ENCODE assay signal across 10 cellular contexts in the genomic region with DNA sequence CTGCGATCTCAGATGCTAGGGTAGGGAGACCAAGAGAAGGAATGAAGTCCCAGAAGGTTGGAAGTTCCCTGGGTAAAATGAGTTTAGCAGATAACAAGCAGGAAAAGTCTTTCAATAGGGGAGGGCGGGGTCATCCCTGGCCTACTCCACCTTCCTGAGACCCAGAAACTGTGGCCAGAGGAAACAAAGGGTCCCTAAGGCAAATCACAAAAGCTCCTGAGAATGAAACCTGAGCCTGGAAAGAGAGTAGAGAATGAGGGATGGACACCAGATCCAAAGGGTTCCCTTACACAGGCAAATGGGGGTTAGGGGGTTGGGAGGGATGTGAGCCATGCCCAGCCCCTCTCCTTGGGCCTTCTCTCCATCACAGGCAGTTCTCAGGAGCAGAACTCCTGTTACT. TPM values are rescaled to one million over a fixed set of nuclear protein-coding genes. Genes with fewer than 3 reads are reported as not detected.
DNase-seq lines count a peak whose midpoint lies in the region; ATAC-seq and TF ChIP-seq lines count a peak whose summit lies in the region.
"Had no signal": no experiment of that assay in that cellular context is flagged by ENCODE, and none has a peak within 500 bp of the region (broad histone marks: within the 10 kb centered on the region; RNA-seq: fewer than 3 reads in every experiment).

No MANE protein-coding gene starts in this region.

- H3K9me3 Mint-ChIP-seq in activated naive CD4-positive, alpha-beta T cell treated with anti-CD3 and anti-CD28 coated beads, Interleukin-2, amount 50 U/mL, for 24 hours = no peaks in the 10 kb centered on the region
- H3K9me3 Mint-ChIP-seq in naive thymus-derived CD4-positive, alpha-beta T cell = no peaks in the 10 kb centered on the region
- H3K9me3 Mint-ChIP-seq: activated CD8-positive, alpha-beta T cell treated with anti-CD3 and anti-CD28 coated beads for 36 hours had no signal

- H3K27me3 Mint-ChIP-seq in activated naive CD4-positive, alpha-beta T cell treated with anti-CD3 and anti-CD28 coated beads, Interleukin-2, amount 50 U/mL, for 24 hours = no peaks in the 10 kb centered on the region
- peaks cover 0 to 21% (median 0%) of the 10 kb centered on the region in 5 donors for H3K27me3 Mint-ChIP-seq in naive thymus-derived CD4-positive, alpha-beta T cell
- H3K27me3 Mint-ChIP-seq: activated CD8-positive, alpha-beta T cell treated with anti-CD3 and anti-CD28 coated beads for 36 hours had no signal

- WGBS in ectodermal cell, 2 experiments = 46 to 47% methylated on average over 2 of the region's 2 CpGs
- 72 to 73% methylated on average over 2 of the region's 2 CpGs for WGBS in tibial nerve, 2 donors

- in situ Hi-C loops in GM13977 (cut with MboI; ENCODE audit: low pct_unique_long_range_greater_than_20kb, low sequenced_read_pairs, unreplicated experiment) = no loop called here

- peak overlapping the region; percentile 71 for H3K27ac ChIP-seq in ectodermal cell (ENCODE audit: insufficient read depth, low read depth, low read length, poor library complexity, severe bottlenecking)
- H3K27ac ChIP-seq in naive thymus-derived CD4-positive, alpha-beta T cell (ENCODE audit: low read depth, low read length) = peak overlapping the region; percentile 66
- peak overlapping the region; percentile 89 to 99 (median 98) for H3K27ac ChIP-seq in tibial nerve

- H3K4me1 Mint-ChIP-seq in activated naive CD4-positive, alpha-beta T cell treated with anti-CD3 and anti-CD28 coated beads, Interleukin-2, amount 50 U/mL, for 24 hours = peaks cover 87% of the 10 kb centered on the region
- H3K4me1 Mint-ChIP-seq in naive thymus-derived CD4-positive, alpha-beta T cell = peaks cover 72 to 88% (median 81%) of the 10 kb centered on the region in 7 donors

- H3K36me3 ChIP-seq in ectodermal cell (ENCODE audit: control insufficient read depth, insufficient read depth, low read length) (no peaks in the 10 kb centered on the region), tibial nerve (no peaks in the 10 kb centered on the region)
- H3K36me3 ChIP-seq in naive thymus-derived CD4-positive, alpha-beta T cell (ENCODE audit: control insufficient read depth in 2 of 3, insufficient read depth in 3 of 3, low read length in 3 of 3) = no peaks in the 10 kb centered on the region

- H3K4me3 Mint-ChIP-seq in activated naive CD4-positive, alpha-beta T cell treated with anti-CD3 and anti-CD28 coated beads, Interleukin-2, amount 50 U/mL, for 24 hours = peak overlapping the region; percentile 20
- peak overlapping the region; percentile 3 to 88 (median 48) for H3K4me3 Mint-ChIP-seq in naive thymus-derived CD4-positive, alpha-beta T cell
- H3K4me3 Mint-ChIP-seq: activated CD8-positive, alpha-beta T cell treated with anti-CD3 and anti-CD28 coated beads for 36 hours had no signal

- H3K27me3 ChIP-seq in ectodermal cell (ENCODE audit: control insufficient read depth, insufficient read depth, low read length, poor library complexity, severe bottlenecking) (peaks cover 12% of the 10 kb centered on the region), tibial nerve (no peaks in the 10 kb centered on the region)
- H3K27me3 ChIP-seq in naive thymus-derived CD4-positive, alpha-beta T cell (ENCODE audit: control insufficient read depth in 2 of 2, insufficient read depth in 2 of 2, low read length in 2 of 2) = no peaks in the 10 kb centered on the region

- peaks cover 73% of the 10 kb centered on the region for H3K4me1 ChIP-seq in ectodermal cell (ENCODE audit: control insufficient read depth, insufficient read depth, low read length)
- H3K4me1 ChIP-seq in naive thymus-derived CD4-positive, alpha-beta T cell (ENCODE audit: control insufficient read depth in 2 of 2, insufficient read depth in 2 of 2, low read length in 2 of 2) = peaks cover 82 to 86% of the 10 kb centered on the region in 2 donors
- peaks cover 3 to 97% (median 85%) of the 10 kb centered on the region in 4 donors for H3K4me1 ChIP-seq in tibial nerve

- no peaks in the 10 kb centered on the region for H3K9me3 ChIP-seq in ectodermal cell (ENCODE audit: control insufficient read depth, low read length)
- H3K9me3 ChIP-seq in naive thymus-derived CD4-positive, alpha-beta T cell (ENCODE audit: control insufficient read depth in 2 of 3, low read length in 3 of 3) = no peaks in the 10 kb centered on the region
- H3K9me3 ChIP-seq in tibial nerve = no peaks in the 10 kb centered on the region

- intact Hi-C loops in naive thymus-derived CD4-positive, alpha-beta T cell (cut with micrococcal nuclease) = loop anchor here in 1 of 2 donors (2.0 to 5.0 kb wide), 2 partner anchors 47 to 177 kb away; a partner anchor contains a TSS

- CTCF ChIA-PET in naive thymus-derived CD4-positive, alpha-beta T cell (lab: Charles Lee) = interaction anchor here (0.6 to 7.3 kb wide), 9 partner anchors 12 to 81 kb away, joined by 3 to 134 read pairs (median 53); a partner anchor contains a TSS

- DNase-seq in activated naive CD4-positive, alpha-beta T cell treated with anti-CD3 and anti-CD28 coated beads, Interleukin-2, amount 50 U/mL, for 16 hours = no peak
- DNase-seq in naive thymus-derived CD4-positive, alpha-beta T cell = no peak
- no peak for DNase-seq in tibial nerve (ENCODE audit: low spot score in 2 of 2)
- no peak for DNase-seq in AG20443 (ENCODE audit: low spot score)
- no peak for DNase-seq in GM13977 (ENCODE audit: low spot score)
- no peak for DNase-seq in activated CD4-positive, alpha-beta T cell treated with anti-CD3 and anti-CD28 coated beads, Interleukin-2, amount 50 U/mL, for 4 hours
- DNase-seq: stimulated activated CD4-positive, alpha-beta T cell treated with anti-CD3 and anti-CD28 coated beads, Interleukin-15, amount 100 ng/mL, for 24 hours had no signal

- POLR2A ChIA-PET in naive thymus-derived CD4-positive, alpha-beta T cell (lab: Charles Lee) = interaction anchor here (1.2 to 9.0 kb wide), 9 partner anchors 11 to 55 kb away, joined by 3 to 291 read pairs (median 9); a partner anchor contains a TSS

- TF ChIP-seq EP300 in tibial nerve (IDR thresholded peaks at IDR 0.05) = no peak

- H3K4me3 ChIP-seq in ectodermal cell (ENCODE audit: insufficient read depth, low read depth, low read length) (no peak overlapping the region), tibial nerve (no peak overlapping the region)
- no peak overlapping the region for H3K4me3 ChIP-seq in naive thymus-derived CD4-positive, alpha-beta T cell (ENCODE audit: low read length)

- peak overlapping the region; percentile 52 for H3K27ac Mint-ChIP-seq in activated naive CD4-positive, alpha-beta T cell treated with anti-CD3 and anti-CD28 coated beads, Interleukin-2, amount 50 U/mL, for 24 hours
- peak overlapping the region in 8 of 9 donors; percentile 75 to 100 (median 99) for H3K27ac Mint-ChIP-seq in naive thymus-derived CD4-positive, alpha-beta T cell

- TF ChIP-seq POLR2A in tibial nerve (IDR thresholded peaks at IDR 0.05) = no peak

- no peaks in the 10 kb centered on the region for H3K36me3 Mint-ChIP-seq in activated naive CD4-positive, alpha-beta T cell treated with anti-CD3 and anti-CD28 coated beads, Interleukin-2, amount 50 U/mL, for 24 hours
- H3K36me3 Mint-ChIP-seq in naive thymus-derived CD4-positive, alpha-beta T cell = no peaks in the 10 kb centered on the region

- TF ChIP-seq CTCF in tibial nerve (IDR thresholded peaks at IDR 0.05) = no peak
- no peak for TF ChIP-seq CTCF in GM13977 (IDR thresholded peaks at IDR 0.05; ENCODE audit: extremely low read depth, insufficient read depth, missing control alignments)

- ATAC-seq in naive thymus-derived CD4-positive, alpha-beta T cell = no peak
- ATAC-seq: activated CD8-positive, alpha-beta T cell treated with anti-CD3 and anti-CD28 coated beads for 36 hours had no signal

RNA-seq across cellular contexts. Expression of a gene that starts 9.6 kb away (rescaled TPM):
- 4.5 TPM for polyA plus RNA-seq in ectodermal cell (2013, experiment 1 of 4)
- 3.7 TPM for polyA plus RNA-seq in ectodermal cell (2013, experiment 2 of 4)
- polyA plus RNA-seq in ectodermal cell (2013, experiment 3 of 4) = 3.8 TPM
- polyA plus RNA-seq in ectodermal cell (2013, experiment 4 of 4) = 4.9 TPM
- 10 to 100 TPM in 4 of 5 experiments, 1 to 10 TPM in 1; 3.6 to 34.2 (median 17.3) TPM for total RNA-seq in naive thymus-derived CD4-positive, alpha-beta T cell
- polyA plus RNA-seq in naive thymus-derived CD4-positive, alpha-beta T cell = 10 to 100 TPM in 1 of 2 donors, 1 to 10 TPM in 1; 4.7 to 11.2 TPM
- total RNA-seq in tibial nerve = 10 to 100 TPM; 16.8 to 48.2 (median 21.0) TPM

RNA-seq across cellular contexts. Expression of a gene that starts 11.7 kb away (rescaled TPM):
- 173 TPM for polyA plus RNA-seq in ectodermal cell (2013, experiment 1 of 4)
- 164 TPM for polyA plus RNA-seq in ectodermal cell (2013, experiment 2 of 4)
- polyA plus RNA-seq in ectodermal cell (2013, experiment 3 of 4) = 142 TPM
- polyA plus RNA-seq in ectodermal cell (2013, experiment 4 of 4) = 162 TPM
- total RNA-seq in naive thymus-derived CD4-positive, alpha-beta T cell = 100 to 1,000 TPM in 4 of 5 experiments, 10 to 100 TPM in 1; 97.0 to 145 (median 113) TPM
- polyA plus RNA-seq in naive thymus-derived CD4-positive, alpha-beta T cell = 10 to 100 TPM in 1 of 2 donors, 1 to 10 TPM in 1; 8.0 to 11.3 TPM
- total RNA-seq in tibial nerve = 100 to 1,000 TPM in 3 of 4 donors, 10 to 100 TPM in 1; 78.0 to 113 (median 107) TPM

RNA-seq across cellular contexts. Expression of a gene that starts 30.3 kb away (rescaled TPM):
- 124 TPM for polyA plus RNA-seq in ectodermal cell (2013, experiment 1 of 4)
- polyA plus RNA-seq in ectodermal cell (2013, experiment 2 of 4) = 118 TPM
- polyA plus RNA-seq in ectodermal cell (2013, experiment 3 of 4) = 99.8 TPM
- 111 TPM for polyA plus RNA-seq in ectodermal cell (2013, experiment 4 of 4)
- 100 to 1,000 TPM in 4 of 5 experiments, 10 to 100 TPM in 1; 93.4 to 160 (median 144) TPM for total RNA-seq in naive thymus-derived CD4-positive, alpha-beta T cell
- 10 to 100 TPM; 43.5 to 51.5 TPM for polyA plus RNA-seq in naive thymus-derived CD4-positive, alpha-beta T cell
- 100 to 1,000 TPM in 1 of 4 donors, 10 to 100 TPM in 3; 85.2 to 122 (median 93.4) TPM for total RNA-seq in tibial nerve

RNA-seq across cellular contexts. Expression of a gene that starts 47.3 kb away (rescaled TPM):
- 21.2 TPM for polyA plus RNA-seq in ectodermal cell (2013, experiment 1 of 4)
- polyA plus RNA-seq in ectodermal cell (2013, experiment 2 of 4) = 21.8 TPM
- 19.3 TPM for polyA plus RNA-seq in ectodermal cell (2013, experiment 3 of 4)
- polyA plus RNA-seq in ectodermal cell (2013, experiment 4 of 4) = 22.5 TPM
- total RNA-seq in naive thymus-derived CD4-positive, alpha-beta T cell = 10 to 100 TPM in 4 of 5 experiments, 1 to 10 TPM in 1; 3.2 to 55.9 (median 48.4) TPM
- 10 to 100 TPM; 17.7 to 26.2 TPM for polyA plus RNA-seq in naive thymus-derived CD4-positive, alpha-beta T cell
- 10 to 100 TPM; 65.4 to 86.1 (median 78.4) TPM for total RNA-seq in tibial nerve

RNA-seq across cellular contexts. Expression of a gene that starts 55.8 kb away (rescaled TPM):
- polyA plus RNA-seq in ectodermal cell (2013, experiment 1 of 4) = 127 TPM
- 128 TPM for polyA plus RNA-seq in ectodermal cell (2013, experiment 2 of 4)
- 95.1 TPM for polyA plus RNA-seq in ectodermal cell (2013, experiment 3 of 4)
- 116 TPM for polyA plus RNA-seq in ectodermal cell (2013, experiment 4 of 4)
- 100 to 1,000 TPM in 1 of 5 experiments, 10 to 100 TPM in 4; 82.9 to 103 (median 91.4) TPM for total RNA-seq in naive thymus-derived CD4-positive, alpha-beta T cell
- polyA plus RNA-seq in naive thymus-derived CD4-positive, alpha-beta T cell = 10 to 100 TPM; 46.7 to 62.7 TPM
- total RNA-seq in tibial nerve = 100 to 1,000 TPM in 2 of 4 donors, 10 to 100 TPM in 2; 55.1 to 146 (median 84.6) TPM
